Comparison of ENCODE assay signal across 1 cellular context in genomic region chr10:93363891-93364648, GRCh38.
TF ChIP-seq lines count a peak whose summit lies in the region.

No MANE protein-coding gene starts in this region.

TF ChIP-seq in H1, 55 proteins besides CTCF, POLR2A, EP300 and RAD21:
- TF ChIP-seq PHF8 (conservative IDR thresholded peaks at IDR 0.05; ENCODE audit: low read depth, low read length) (no peak), EZH2 (IDR thresholded peaks at IDR 0.05; ENCODE audit: low read depth, low read length, severe bottlenecking) (no peak)
